ENCODE assay signal across 7 cellular contexts in genomic region chr4:95155759-95156451, GRCh38.
A peak's percentile ranks its signal among the peaks of the same experiment; 100 is the strongest.
DNase-seq lines count a peak whose midpoint lies in the region; ATAC-seq, FAIRE-seq and TF ChIP-seq lines count a peak whose summit lies in the region.

No MANE protein-coding gene starts in this region.

- H3K4me3 Mint-ChIP-seq in astrocyte (ENCODE audit: unreplicated experiment), result no peak overlapping the region

- no peaks in the 10 kb centered on the region for H3K4me1 ChIP-seq in DOHH2 (ENCODE audit: control insufficient read depth, low read length)
- no peaks in the 10 kb centered on the region for H3K4me1 ChIP-seq in astrocyte (ENCODE audit: insufficient read depth, low read length)

- no peaks in the 10 kb centered on the region for H3K27me3 Mint-ChIP-seq in astrocyte (ENCODE audit: low read depth, unreplicated experiment)

- no peak overlapping the region for H2AFZ ChIP-seq in astrocyte (ENCODE audit: low read depth, low read length)

- no peaks in the 10 kb centered on the region for H3K9me3 Mint-ChIP-seq in astrocyte (ENCODE audit: unreplicated experiment)

- DNase-seq in GM19238 (ENCODE audit: insufficient read length, low spot score), result peak; percentile 2
- DNase-seq in Kasumi-1 (lab: John Stamatoyannopoulos, UW), result peak; percentile 51 to 73
- DNase-seq in astrocyte (ENCODE audit: low read depth), result peak; percentile 55
- no peak for DNase-seq in left lobe of liver (ENCODE audit: low spot score)
- DNase-seq in amygdala (lab: John Stamatoyannopoulos, UW), result no peak
- DNase-seq in DMS114 treated with DMSO at 0.1 percent for 48 hours (lab: John Stamatoyannopoulos, UW; ENCODE audit: unreplicated experiment), result no peak

- FAIRE-seq in astrocyte (lab: Jason Lieb, UNC), result no peak

- ATAC-seq in left lobe of liver, result peak; percentile 57

- H3K4me3 ChIP-seq in DOHH2 (ENCODE audit: low read length), result no peak overlapping the region
- no peak overlapping the region for H3K4me3 ChIP-seq in astrocyte (ENCODE audit: insufficient read depth, low read depth, low read length)

- H4K20me1 ChIP-seq in DOHH2 (ENCODE audit: control insufficient read depth, insufficient read depth, low read depth, low read length) (no peaks in the 10 kb centered on the region), astrocyte (ENCODE audit: insufficient read depth, low read length) (no peaks in the 10 kb centered on the region)

- no peaks in the 10 kb centered on the region for H3K36me3 ChIP-seq in DOHH2 (ENCODE audit: control insufficient read depth, low read length)
- H3K36me3 ChIP-seq in astrocyte (ENCODE audit: insufficient read depth, low read length), result no peaks in the 10 kb centered on the region

- no peaks in the 10 kb centered on the region for H3K9me2 ChIP-seq in DOHH2 (replicated peaks; ENCODE audit: control insufficient read depth, low read length)

- H3K4me2 ChIP-seq in DOHH2 (ENCODE audit: low read length) (no peak overlapping the region), astrocyte (ENCODE audit: low read length) (peak overlapping the region; percentile 42)

- H3K27ac Mint-ChIP-seq in astrocyte (ENCODE audit: unreplicated experiment), result no peak overlapping the region

- H3K36me3 Mint-ChIP-seq in astrocyte (ENCODE audit: low read depth, unreplicated experiment), result peaks cover 5% of the 10 kb centered on the region

- H3K9me3 ChIP-seq in DOHH2 (ENCODE audit: control insufficient read depth, insufficient read depth, low read length) (no peaks in the 10 kb centered on the region), astrocyte (ENCODE audit: insufficient read depth, low read depth, low read length) (no peaks in the 10 kb centered on the region)

- H3K27ac ChIP-seq in DOHH2 (ENCODE audit: low read depth, low read length) (no peak overlapping the region), astrocyte (ENCODE audit: low read depth, low read length) (no peak overlapping the region)

- H3F3A ChIP-seq in DOHH2 (ENCODE audit: control insufficient read depth, insufficient read depth), result no peaks in the 10 kb centered on the region

- H3K27me3 ChIP-seq in DOHH2 (ENCODE audit: control insufficient read depth, low read length), result no peaks in the 10 kb centered on the region
- H3K27me3 ChIP-seq in astrocyte (ENCODE audit: insufficient read depth, low read length), result no peaks in the 10 kb centered on the region

- H3K9ac ChIP-seq in astrocyte (ENCODE audit: low read length), result no peak overlapping the region

- H3K79me2 ChIP-seq in DOHH2 (ENCODE audit: control insufficient read depth, low read length) (no peaks in the 10 kb centered on the region), astrocyte (ENCODE audit: insufficient read depth, low read length) (no peaks in the 10 kb centered on the region)

- TF ChIP-seq CTCF in DOHH2 (IDR thresholded peaks at IDR 0.05; ENCODE audit: low read depth, low read length, poor library complexity, severe bottlenecking), result peak; percentile 74
- TF ChIP-seq CTCF in astrocyte (IDR thresholded peaks at IDR 0.05; ENCODE audit: insufficient read depth, low read depth, low read length), result peak; percentile 71

- peaks cover 19% of the 10 kb centered on the region for H3K4me1 Mint-ChIP-seq in astrocyte (ENCODE audit: low read depth, unreplicated experiment)

Comparison
In these comparisons a context has a peak if more than half of its experiments do, and no peak if none do; other contexts are left out.
1. DNase-seq: peak in GM19238 (single experiment), Kasumi-1 (2 of 2) and astrocyte (single experiment); none in left lobe of liver (single experiment), amygdala (0 of 56) and DMS114 treated with DMSO at 0.1 percent for 48 hours (single experiment).